Comparison of ENCODE assay signal across 1 cellular context in the genomic region with DNA sequence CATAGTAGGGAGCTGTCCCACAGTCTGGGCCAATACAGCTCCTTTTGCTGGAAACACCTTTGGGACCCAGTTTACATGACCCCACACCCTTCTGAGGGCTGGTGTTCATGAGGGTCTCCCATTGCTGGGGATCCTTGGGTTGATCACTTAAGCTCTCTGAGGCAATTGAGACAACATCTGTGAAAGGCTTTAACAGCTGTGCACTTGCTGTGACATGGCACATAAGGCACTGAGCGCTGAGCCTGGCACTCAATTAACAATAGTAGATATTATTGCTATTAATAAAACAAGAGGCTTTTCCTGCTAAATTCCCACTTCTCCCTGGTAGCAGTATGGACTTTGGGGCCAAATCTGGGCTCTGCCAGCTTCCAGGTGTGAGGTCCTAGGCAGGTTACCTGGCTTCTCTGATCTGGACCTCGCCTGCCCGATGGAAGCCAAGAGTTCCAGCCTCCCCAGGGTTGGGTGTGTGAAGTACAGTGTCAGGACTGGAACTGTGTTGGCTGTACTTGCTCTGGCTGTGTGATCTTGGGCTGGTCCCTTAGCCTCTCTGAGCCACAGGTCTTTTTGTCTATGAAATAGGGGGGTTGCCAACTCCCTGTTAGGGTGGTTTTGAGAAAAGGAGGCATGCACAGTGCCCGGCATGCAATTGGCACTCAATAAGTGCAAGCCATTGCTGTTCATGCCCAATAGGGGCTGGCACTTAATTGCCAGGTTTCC.
TF ChIP-seq lines count a peak whose summit lies in the region.

No MANE protein-coding gene starts in this region.

TF ChIP-seq in SK-N-SH treated with all-trans-retinoic acid at 6 μM for 48 hours, 23 proteins besides CTCF, POLR2A, EP300 and RAD21 (continued from another document):
- TF ChIP-seq, protein P1, sequence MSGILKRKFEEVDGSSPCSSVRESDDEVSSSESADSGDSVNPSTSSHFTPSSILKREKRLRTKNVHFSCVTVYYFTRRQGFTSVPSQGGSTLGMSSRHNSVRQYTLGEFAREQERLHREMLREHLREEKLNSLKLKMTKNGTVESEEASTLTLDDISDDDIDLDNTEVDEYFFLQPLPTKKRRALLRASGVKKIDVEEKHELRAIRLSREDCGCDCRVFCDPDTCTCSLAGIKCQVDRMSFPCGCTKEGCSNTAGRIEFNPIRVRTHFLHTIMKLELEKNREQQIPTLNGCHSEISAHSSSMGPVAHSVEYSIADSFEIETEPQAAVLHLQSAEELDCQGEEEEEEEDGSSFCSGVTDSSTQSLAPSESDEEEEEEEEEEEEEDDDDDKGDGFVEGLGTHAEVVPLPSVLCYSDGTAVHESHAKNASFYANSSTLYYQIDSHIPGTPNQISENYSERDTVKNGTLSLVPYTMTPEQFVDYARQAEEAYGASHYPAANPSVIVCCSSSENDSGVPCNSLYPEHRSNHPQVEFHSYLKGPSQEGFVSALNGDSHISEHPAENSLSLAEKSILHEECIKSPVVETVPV (CRISPR knock-in tag; IDR thresholded peaks at IDR 0.05), result no peak
- no peak for TF ChIP-seq PPARA (CRISPR knock-in tag; IDR thresholded peaks at IDR 0.05; ENCODE audit: borderline replicate concordance)
- no peak for TF ChIP-seq ZC3H10 (CRISPR knock-in tag; IDR thresholded peaks at IDR 0.05)
- TF ChIP-seq, protein P2, sequence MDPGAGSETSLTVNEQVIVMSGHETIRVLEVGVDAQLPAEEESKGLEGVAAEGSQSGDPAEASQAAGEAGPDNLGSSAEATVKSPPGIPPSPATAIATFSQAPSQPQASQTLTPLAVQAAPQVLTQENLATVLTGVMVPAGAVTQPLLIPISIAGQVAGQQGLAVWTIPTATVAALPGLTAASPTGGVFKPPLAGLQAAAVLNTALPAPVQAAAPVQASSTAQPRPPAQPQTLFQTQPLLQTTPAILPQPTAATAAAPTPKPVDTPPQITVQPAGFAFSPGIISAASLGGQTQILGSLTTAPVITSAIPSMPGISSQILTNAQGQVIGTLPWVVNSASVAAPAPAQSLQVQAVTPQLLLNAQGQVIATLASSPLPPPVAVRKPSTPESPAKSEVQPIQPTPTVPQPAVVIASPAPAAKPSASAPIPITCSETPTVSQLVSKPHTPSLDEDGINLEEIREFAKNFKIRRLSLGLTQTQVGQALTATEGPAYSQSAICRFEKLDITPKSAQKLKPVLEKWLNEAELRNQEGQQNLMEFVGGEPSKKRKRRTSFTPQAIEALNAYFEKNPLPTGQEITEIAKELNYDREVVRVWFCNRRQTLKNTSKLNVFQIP (CRISPR knock-in tag; IDR thresholded peaks at IDR 0.05; ENCODE audit: borderline replicate concordance, low read depth), result no peak
- TF ChIP-seq BACH2 (CRISPR knock-in tag; IDR thresholded peaks at IDR 0.05; ENCODE audit: borderline replicate concordance), result no peak
